11 cellular contexts compared by ENCODE assay signal in the genomic region with DNA sequence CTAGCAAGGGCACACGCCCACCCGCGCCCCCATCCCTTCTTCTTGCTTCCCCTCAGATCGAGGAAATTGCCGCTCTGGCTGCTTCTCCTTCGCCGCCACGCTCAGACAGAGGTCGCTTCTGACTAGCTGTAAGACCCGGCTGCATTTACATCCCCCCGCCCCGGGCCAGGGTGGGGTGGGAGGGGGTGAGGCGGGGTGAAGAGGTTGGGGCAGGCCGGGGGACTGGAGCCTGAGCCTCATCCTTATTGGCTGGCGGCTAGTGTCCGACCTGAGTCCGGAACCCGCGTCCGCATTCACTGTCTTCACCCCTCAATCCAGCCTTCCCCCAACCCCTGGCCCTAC. TPM values are rescaled to one million over a fixed set of nuclear protein-coding genes. Genes with fewer than 3 reads are reported as not detected.
DNase-seq lines count a peak whose midpoint lies in the region; ATAC-seq and TF ChIP-seq lines count a peak whose summit lies in the region.
"Had no signal": no experiment of that assay in that cellular context is flagged by ENCODE, and none has a peak within 500 bp of the region (broad histone marks: within the 10 kb centered on the region; RNA-seq: fewer than 3 reads in every experiment).

No MANE protein-coding gene starts in this region.

- no peak overlapping the region for H3K27ac ChIP-seq in heart right ventricle
- peak overlapping the region; percentile 75 for H3K27ac ChIP-seq in colonic mucosa
- peak overlapping the region; percentile 31 for H3K27ac ChIP-seq in muscle layer of duodenum (ENCODE audit: low read length)
- H3K27ac ChIP-seq in vagina = peak overlapping the region; percentile 21
- H3K27ac ChIP-seq: dorsolateral prefrontal cortex had no signal

- ATAC-seq in heart right ventricle (no peak), left ventricle myocardium superior (no peak)

- H3K4me1 ChIP-seq in heart right ventricle (peaks cover 0 to 75% (median 61%) of the 10 kb centered on the region in 9 donors), colonic mucosa (no peaks in the 10 kb centered on the region), muscle layer of duodenum (ENCODE audit: control insufficient read depth in 1 of 2, insufficient read depth in 2 of 2, low read length in 2 of 2) (peaks cover 0 to 55% of the 10 kb centered on the region in 2 donors), vagina (peaks cover 53% of the 10 kb centered on the region)

- H3K27me3 ChIP-seq in heart right ventricle = peaks cover 31 to 100% (median 100%) of the 10 kb centered on the region in 7 donors
- H3K27me3 ChIP-seq in colonic mucosa = peaks cover 12% of the 10 kb centered on the region
- peaks cover 89% of the 10 kb centered on the region for H3K27me3 ChIP-seq in muscle layer of duodenum (ENCODE audit: low read depth, low read length)
- H3K27me3 ChIP-seq in vagina = no peaks in the 10 kb centered on the region

- H3K9me3 ChIP-seq in heart right ventricle (no peaks in the 10 kb centered on the region), colonic mucosa (no peaks in the 10 kb centered on the region), muscle layer of duodenum (ENCODE audit: control insufficient read depth in 1 of 2, low read length in 2 of 2) (no peaks in the 10 kb centered on the region), vagina (no peaks in the 10 kb centered on the region)

- H3K36me3 ChIP-seq in heart right ventricle (no peaks in the 10 kb centered on the region), colonic mucosa (no peaks in the 10 kb centered on the region), muscle layer of duodenum (ENCODE audit: control insufficient read depth in 1 of 2, insufficient read depth in 2 of 2, low read length in 2 of 2) (no peaks in the 10 kb centered on the region), vagina (no peaks in the 10 kb centered on the region)

- DNase-seq in heart right ventricle (no peak), left ventricle myocardium superior (no peak), colonic mucosa (peak; percentile 72), vagina (ENCODE audit: extremely low spot score in 2 of 2) (no peak), DMS153 treated with DMSO at 0.1 percent for 48 hours (lab: John Stamatoyannopoulos, UW; ENCODE audit: unreplicated experiment) (no peak), NCI-H1092 treated with DMSO at 0.1 percent for 48 hours (lab: John Stamatoyannopoulos, UW) (no peak), NCI-H524 (lab: John Stamatoyannopoulos, UW) (no peak)
- DNase-seq: activated CD4-positive, alpha-beta memory T cell treated with anti-CD3 and anti-CD28 coated beads, Interleukin-2, amount 10 ng/mL, durations not matched to agents 7 days and 5 days; dorsolateral prefrontal cortex had no signal

- intact Hi-C loops in heart right ventricle (cut with DNase I) (loop anchor here in 2 of 10 donors (10.0 kb wide), 2 partner anchors 206 to 354 kb away; no protein-coding TSS in a partner anchor), left ventricle myocardium superior (cut with micrococcal nuclease) (no loop called here), colonic mucosa (cut with DNase I) (no loop called here), vagina (cut with DNase I) (no loop called here)

- 8 to 17% methylated on average over 20 of the region's 20 CpGs for WGBS in heart right ventricle, 2 donors

- TF ChIP-seq CTCF in heart right ventricle (IDR thresholded peaks at IDR 0.05) (no peak), colonic mucosa (IDR thresholded peaks at IDR 0.05) (no peak), vagina (IDR thresholded peaks at IDR 0.05) (no peak)

- TF ChIP-seq POLR2A in vagina (IDR thresholded peaks at IDR 0.05) = no peak

- H3K4me3 ChIP-seq in heart right ventricle (peak overlapping the region in 8 of 10 donors; percentile 47 to 64 (median 60)), colonic mucosa (peak overlapping the region; percentile 60), muscle layer of duodenum (ENCODE audit: low read depth in 1 of 2, low read length in 2 of 2) (peak overlapping the region; percentile 55 to 65), vagina (peak overlapping the region; percentile 40 to 41)

- peak overlapping the region; percentile 82 to 92 for H3K9ac ChIP-seq in colonic mucosa (ENCODE audit: low read depth in 2 of 2, low read length in 2 of 2)

RNA-seq across cellular contexts. Expression of gene NR5A2, which starts 11.1 kb away (rescaled TPM):
- total RNA-seq in heart right ventricle (1 to 10 TPM in 8 of 10 donors, under 1 TPM in 2; 0.70 to 1.9 (median 1.3) TPM), left ventricle myocardium superior (1.7 TPM), colonic mucosa (10 to 100 TPM; 45.5 to 65.9 TPM), vagina (0.98 TPM)
- polyA plus RNA-seq in heart right ventricle = 1 to 10 TPM in 1 of 2 donors, under 1 TPM in 1; 0.52 to 1.1 TPM
- total RNA-seq: CD4-positive, CD25-positive, alpha-beta regulatory T cell had no signal
- polyA plus RNA-seq: CD4-positive, CD25-positive, alpha-beta regulatory T cell had no signal

Comparison
In these comparisons a context has a peak if more than half of its experiments do, and no peak if none do; other contexts are left out.
1. H3K27ac ChIP-seq: peak in colonic mucosa (single experiment), muscle layer of duodenum (single experiment) and vagina (single experiment); none in heart right ventricle (0 of 10).
2. RNA of gene NR5A2, which starts 11.1 kb away (total RNA-seq): 45.5 to 65.9 TPM in colonic mucosa; 1.7 TPM in left ventricle myocardium superior (single experiment), 0.70 to 1.9 TPM in heart right ventricle and 0.98 TPM in vagina (single experiment); every median in the first group is over 10 times any median in the second.
3. Peak in every context shown above with its lines, with median percentiles within 50 percentile points of each other: H3K4me3 ChIP-seq.